In the genomic region with DNA sequence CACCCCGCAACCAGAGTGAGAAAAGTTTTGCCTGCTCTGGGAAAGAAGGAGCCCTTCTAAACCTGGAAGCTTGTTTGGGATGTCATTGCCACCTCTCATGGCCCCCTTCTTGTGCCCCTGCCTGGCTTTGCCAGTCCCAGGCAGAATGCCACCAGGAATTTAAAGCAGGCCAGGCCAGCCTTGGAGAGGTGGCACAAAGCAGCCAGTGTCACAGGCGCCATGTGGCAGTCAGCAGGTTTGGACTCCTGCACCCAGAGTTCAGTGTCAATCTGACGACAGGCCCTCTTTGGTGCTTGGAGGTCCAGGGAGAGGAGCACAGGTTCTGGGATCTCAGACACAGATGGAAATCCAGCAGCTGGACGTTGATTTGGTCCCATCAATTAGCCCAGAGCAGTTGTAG, we compare ENCODE assay signal across 21 cellular contexts. TPM values are rescaled to one million over a fixed set of nuclear protein-coding genes. Genes with fewer than 3 reads are reported as not detected.
DNase-seq lines count a peak whose midpoint lies in the region; ATAC-seq, FAIRE-seq and TF ChIP-seq lines count a peak whose summit lies in the region.
"Had no signal": no experiment of that assay in that cellular context is flagged by ENCODE, and none has a peak within 500 bp of the region (broad histone marks: within the 10 kb centered on the region; RNA-seq: fewer than 3 reads in every experiment).

No MANE protein-coding gene starts in this region.

- no peak for TF ChIP-seq EP300 in H1 (IDR thresholded peaks at IDR 0.05; ENCODE audit: borderline replicate concordance in 1 of 2, low read depth in 2 of 2, low read length in 2 of 2)

- no peak overlapping the region for H2AFZ ChIP-seq in H1 (ENCODE audit: low read length)

- H4K8ac ChIP-seq in H1 (ENCODE audit: extremely low read depth, insufficient read depth, low read length) = no peak overlapping the region
- H4K8ac ChIP-seq in mesendoderm (ENCODE audit: low read depth, low read length) = no peak overlapping the region

- H3K56ac ChIP-seq in H1 (replicated peaks; ENCODE audit: insufficient read length, low read depth, low read length) (no peak overlapping the region), mesendoderm (ENCODE audit: low read length) (no peak overlapping the region)

- H4K91ac ChIP-seq in H1 (replicated peaks; ENCODE audit: insufficient read length, low read length) = no peak overlapping the region

- TF ChIP-seq CTCF in H1 (IDR thresholded peaks at IDR 0.05; ENCODE audit: control extremely low read depth in 1 of 3, insufficient read depth in 1 of 3, low read depth in 1 of 3, low read length in 3 of 3) (no peak), left ventricle myocardium inferior (IDR thresholded peaks at IDR 0.05; ENCODE audit: borderline replicate concordance) (no peak)

- H2BK12ac ChIP-seq in H1 (ENCODE audit: low read depth, low read length) = no peak overlapping the region

- no peak overlapping the region for H3K14ac ChIP-seq in H1 (ENCODE audit: insufficient read length)

- TF ChIP-seq RAD21 in H1 (IDR thresholded peaks at IDR 0.05 in 1 of 2, conservative IDR thresholded peaks at IDR 0.05 in 1 of 2; ENCODE audit: low read depth in 2 of 2, low read length in 2 of 2) = no peak

- H2BK5ac ChIP-seq in H1 (ENCODE audit: low read depth, low read length) = no peak overlapping the region
- no peak overlapping the region for H2BK5ac ChIP-seq in mesendoderm (ENCODE audit: low read length)

- peaks cover 0 to 3% (median 0%) of the 10 kb centered on the region in 3 donors for H3K4me1 Mint-ChIP-seq in T-cell
- H3K4me1 Mint-ChIP-seq in activated T-helper 17 cell treated with anti-CD3 and anti-CD28 coated beads, Interleukin-2, amount 50 U/mL, for 72 hours = no peaks in the 10 kb centered on the region

- H3K18ac ChIP-seq in H1 (ENCODE audit: extremely low read depth, low read length) (no peak overlapping the region), mesendoderm (ENCODE audit: low read length) (no peak overlapping the region)

- no peak overlapping the region for H3K27ac Mint-ChIP-seq in T-cell
- no peak overlapping the region for H3K27ac Mint-ChIP-seq in activated T-helper 17 cell treated with anti-CD3 and anti-CD28 coated beads, Interleukin-2, amount 50 U/mL, for 72 hours
- H3K27ac Mint-ChIP-seq: CD14-positive monocyte; CD4-positive, alpha-beta memory T cell; H9 had no signal

- CTCF ChIA-PET in H1 (lab: Charles Lee; ENCODE audit: partially characterized antibody) (interaction anchor here (1.1 to 2.5 kb wide), 8 partner anchors 12 to 116 kb away, joined by 3 to 6 read pairs (median 4); no protein-coding TSS in a partner anchor), T-cell (lab: Charles Lee) (interaction anchor here in 1 of 2 donors (0.7 kb wide), 1 partner anchor 191 kb away, joined by 3 read pairs; no protein-coding TSS in a partner anchor)

- no peaks in the 10 kb centered on the region for H3K27me3 ChIP-seq in H1 (replicated peaks in 1 of 4; ENCODE audit: control insufficient read depth in 3 of 4, extremely low read depth in 1 of 4, insufficient read depth in 3 of 4, low read length in 3 of 4)
- no peaks in the 10 kb centered on the region for H3K27me3 ChIP-seq in left ventricle myocardium inferior (ENCODE audit: low read depth)
- no peaks in the 10 kb centered on the region for H3K27me3 ChIP-seq in mesendoderm (ENCODE audit: insufficient read depth, low read length, poor library complexity)
- H3K27me3 ChIP-seq: BLaER1 had no signal

- no peaks in the 10 kb centered on the region for H3K79me1 ChIP-seq in H1 (ENCODE audit: low read depth, low read length)
- H3K79me1 ChIP-seq in mesendoderm (ENCODE audit: low read length) = no peaks in the 10 kb centered on the region

- H4K5ac ChIP-seq in H1 (ENCODE audit: insufficient read length, low read depth, low read length) (no peak overlapping the region), mesendoderm (ENCODE audit: low read length) (no peak overlapping the region)

- H3K4me3 ChIP-seq in H1 (ENCODE audit: extremely low read depth in 1 of 4, insufficient read depth in 2 of 4, low read depth in 3 of 4, low read length in 4 of 4) (no peak overlapping the region), left ventricle myocardium inferior (no peak overlapping the region), mesendoderm (ENCODE audit: low read length) (no peak overlapping the region)
- H3K4me3 ChIP-seq: A549, BLaER1, GM12878 had no signal

- H3K9me3 ChIP-seq in H1 (ENCODE audit: insufficient read depth in 2 of 2, low read depth in 1 of 2, low read length in 1 of 2) (no peaks in the 10 kb centered on the region), left ventricle myocardium inferior (replicated peaks) (no peaks in the 10 kb centered on the region)
- H3K9me3 ChIP-seq: A549, BLaER1 had no signal

- H4K20me1 ChIP-seq in H1 (replicated peaks in 1 of 2; ENCODE audit: control insufficient read depth in 1 of 2, insufficient read depth in 2 of 2, low read length in 2 of 2) = no peaks in the 10 kb centered on the region
- H4K20me1 ChIP-seq: BLaER1 had no signal

- ATAC-seq in Right ventricle myocardium inferior = peak; percentile 72
- no peak for ATAC-seq in T-cell (replicated peaks in 1 of 4)
- ATAC-seq in activated T-helper 17 cell treated with anti-CD3 and anti-CD28 coated beads, Interleukin-2, amount 50 U/mL, for 72 hours (replicated peaks) = no peak
- ATAC-seq: A549, GM12878 had no signal

- H3K36me3 Mint-ChIP-seq in T-cell = no peaks in the 10 kb centered on the region
- H3K36me3 Mint-ChIP-seq in activated T-helper 17 cell treated with anti-CD3 and anti-CD28 coated beads, Interleukin-2, amount 50 U/mL, for 72 hours (ENCODE audit: low read depth) = no peaks in the 10 kb centered on the region
- H3K36me3 Mint-ChIP-seq: CD14-positive monocyte; CD4-positive, alpha-beta memory T cell had no signal

- H3K36me3 ChIP-seq in H1 (ENCODE audit: control insufficient read depth in 2 of 4, insufficient read depth in 4 of 4, low read length in 3 of 4) (no peaks in the 10 kb centered on the region), left ventricle myocardium inferior (no peaks in the 10 kb centered on the region), mesendoderm (ENCODE audit: control insufficient read depth, insufficient read depth, low read length) (no peaks in the 10 kb centered on the region)
- H3K36me3 ChIP-seq: BLaER1 had no signal

- no peaks in the 10 kb centered on the region for H3K9me3 Mint-ChIP-seq in T-cell
- H3K9me3 Mint-ChIP-seq in activated T-helper 17 cell treated with anti-CD3 and anti-CD28 coated beads, Interleukin-2, amount 50 U/mL, for 72 hours = no peaks in the 10 kb centered on the region
- H3K9me3 Mint-ChIP-seq: CD14-positive monocyte; CD4-positive, alpha-beta memory T cell; H9 had no signal

- H3K79me2 ChIP-seq in H1 (ENCODE audit: control insufficient read depth in 1 of 2, insufficient read depth in 2 of 2, low read length in 2 of 2) (no peaks in the 10 kb centered on the region), mesendoderm (ENCODE audit: control insufficient read depth, insufficient read depth, low read length) (no peaks in the 10 kb centered on the region)

- no peaks in the 10 kb centered on the region; a peak in 1 of 7 replicates for H3K4me1 ChIP-seq in H1 (replicated peaks in 1 of 4; ENCODE audit: control insufficient read depth in 3 of 4, insufficient read depth in 4 of 4, low read length in 3 of 4)
- H3K4me1 ChIP-seq in left ventricle myocardium inferior = no peaks in the 10 kb centered on the region
- peaks cover 2% of the 10 kb centered on the region for H3K4me1 ChIP-seq in mesendoderm (ENCODE audit: control insufficient read depth, low read depth, low read length)
- H3K4me1 ChIP-seq: A549, BLaER1 had no signal

- H3K27ac ChIP-seq in H1 (ENCODE audit: low read depth, low read length) (no peak overlapping the region), left ventricle myocardium inferior (replicated peaks) (no peak overlapping the region), mesendoderm (ENCODE audit: low read depth, low read length) (no peak overlapping the region)
- H3K27ac ChIP-seq: 22Rv1, A549, BLaER1, HL-60 had no signal

- H3K23ac ChIP-seq in H1 (ENCODE audit: insufficient read length) (no peak overlapping the region), mesendoderm (ENCODE audit: low read length) (no peak overlapping the region)

- H3K27me3 Mint-ChIP-seq in T-cell = peaks cover 0 to 2% of the 10 kb centered on the region in 2 donors
- H3K27me3 Mint-ChIP-seq in activated T-helper 17 cell treated with anti-CD3 and anti-CD28 coated beads, Interleukin-2, amount 50 U/mL, for 72 hours = peaks cover 4% of the 10 kb centered on the region

- no peak for TF ChIP-seq POLR2A in H1 (IDR thresholded peaks at IDR 0.05; ENCODE audit: control extremely low read depth in 1 of 2, low read depth in 2 of 2, low read length in 2 of 2)

- H2BK20ac ChIP-seq in H1 (ENCODE audit: low read length) = no peak overlapping the region

- no peak overlapping the region for H3K4ac ChIP-seq in H1 (replicated peaks; ENCODE audit: insufficient read length, low read depth, low read length)
- no peak overlapping the region for H3K4ac ChIP-seq in mesendoderm (ENCODE audit: low read depth, low read length)

- no peak overlapping the region for H2AK5ac ChIP-seq in H1 (ENCODE audit: low read depth, low read length)
- peak overlapping the region; percentile 35 for H2AK5ac ChIP-seq in mesendoderm (ENCODE audit: low read length)

- DNase-seq in Right ventricle myocardium inferior (ENCODE audit: missing footprints) (no peak), cardiac septum (ENCODE audit: low spot score) (no peak), H1 (ENCODE audit: low read depth in 1 of 2, low spot score in 2 of 2) (no peak), left ventricle myocardium inferior (peak; percentile 20), mesendoderm (no peak), T-cell (no peak), retina (no peak)
- DNase-seq: AML-193; CD4-positive, alpha-beta memory T cell; DMS153; DMS79 treated with DMSO at 0.1 percent for 48 hours; GOT3; H9; IMR-90 had no signal

- no peak overlapping the region for H3K4me3 Mint-ChIP-seq in T-cell
- no peak overlapping the region for H3K4me3 Mint-ChIP-seq in activated T-helper 17 cell treated with anti-CD3 and anti-CD28 coated beads, Interleukin-2, amount 50 U/mL, for 72 hours
- H3K4me3 Mint-ChIP-seq: CD14-positive monocyte; CD4-positive, alpha-beta memory T cell; H9 had no signal

- H3K23me2 ChIP-seq in H1 (ENCODE audit: low read depth, low read length) = no peaks in the 10 kb centered on the region

- H2BK15ac ChIP-seq in H1 (ENCODE audit: low read length) (peak overlapping the region; percentile 72; the same call in 1 of the 2 replicates), mesendoderm (replicated peaks; ENCODE audit: low read depth) (no peak overlapping the region)

- H3K9ac ChIP-seq in H1 (replicated peaks in 1 of 4; ENCODE audit: extremely low read depth in 1 of 4, low read depth in 3 of 4, low read length in 3 of 4) (no peak overlapping the region), mesendoderm (ENCODE audit: low read length) (no peak overlapping the region)
- H3K9ac ChIP-seq: BLaER1 had no signal

- no peak overlapping the region for H2BK120ac ChIP-seq in H1 (replicated peaks; ENCODE audit: low read depth, low read length)
- no peak overlapping the region for H2BK120ac ChIP-seq in mesendoderm (ENCODE audit: low read depth, low read length)

- H3K4me2 ChIP-seq in H1 (ENCODE audit: insufficient read depth in 1 of 2, low read depth in 2 of 2, low read length in 2 of 2) (no peak overlapping the region), mesendoderm (ENCODE audit: low read length) (no peak overlapping the region)
- H3K4me2 ChIP-seq: A549, BLaER1 had no signal

- no peak for FAIRE-seq in H1 (lab: Jason Lieb, UNC)
- FAIRE-seq: A549, GM12878 had no signal

- POLR2A ChIA-PET in H1 (lab: Charles Lee; ENCODE audit: partially characterized antibody) (interaction anchor here (0.7 kb wide), 1 partner anchor 8 kb away, joined by 3 read pairs; no protein-coding TSS in a partner anchor), T-cell (lab: Charles Lee) (no interaction called here)

- WGBS in H1 (ENCODE audit: extremely low coverage in 1 of 2, insufficient coverage in 1 of 2, insufficient read length in 1 of 2, insufficient replicate concordance in 2 of 2, low coverage in 1 of 2, low lambda C conversion rate in 2 of 2, missing lambda C conversion rate in 1 of 2), 2 experiments = 92% methylated on average over 4 of the region's 4 CpGs; no CpG with 5 or more reads in 1 of the 2 experiments
- no CpG with 5 or more reads among the region's 4 CpGs for WGBS in mesendoderm (ENCODE audit: extremely low coverage, insufficient coverage, low lambda C conversion rate)

- intact Hi-C loops in Right ventricle myocardium inferior (cut with DNase I) (no loop called here), cardiac septum (cut with DNase I) (no loop called here), left ventricle myocardium inferior (cut with micrococcal nuclease) (no loop called here)

RNA-seq across cellular contexts. Expression of a gene that starts 12.7 kb away (rescaled TPM):
- total RNA-seq in Right ventricle myocardium inferior (186 TPM), cardiac septum (315 TPM), left ventricle myocardium inferior (219 TPM), T-cell (10 to 100 TPM; 66.3 to 85.5 (median 83.6) TPM)
- total RNA-seq in H1 (2021; fragmentation: NEBNext Ultra II Directional; extraction: Animal tissue kit (Norgen Biotek cat#: 25700)) = 237 and 247 TPM in 2 replicates
- 55.8 and 91.2 TPM in 2 replicates for polyA plus RNA-seq in H1 (2011; rRNA removed)
- 99.9 TPM for polyA plus RNA-seq in H1 (2011; cell fraction: cytosol; rRNA removed)
- 110 TPM for polyA plus RNA-seq in H1 (2011; cell fraction: nucleus; rRNA removed)
- polyA plus RNA-seq in H1 (2012, experiment 1 of 2) = 178 to 213 TPM (median 203 TPM) in 4 replicates
- 65.2 TPM for polyA plus RNA-seq in H1 (2012, experiment 2 of 2)
- 115 TPM for polyA plus RNA-seq in H1 (2013, experiment 1 of 2)
- polyA plus RNA-seq in H1 (2013, experiment 2 of 2) = 110 TPM
- 135 and 144 TPM in 2 replicates for polyA minus RNA-seq in H1 (2011; rRNA and poly(A)+ RNA removed)
- 76.1 TPM for polyA minus RNA-seq in H1 (2011; cell fraction: cytosol; rRNA and poly(A)+ RNA removed)
- 44.9 TPM for polyA minus RNA-seq in H1 (2011; cell fraction: nucleus; rRNA and poly(A)+ RNA removed)
- 114 TPM for polyA plus RNA-seq in mesendoderm (2013, experiment 1 of 2)
- polyA plus RNA-seq in mesendoderm (2013, experiment 2 of 2) = 114 TPM
- total RNA-seq in activated T-helper 17 cell treated with anti-CD3 and anti-CD28 coated beads, Interleukin-2, amount 50 U/mL, for 72 hours = 100 to 1,000 TPM; 216 to 221 TPM
